ENCODE assay signal across 8 cellular contexts in the genomic region with DNA sequence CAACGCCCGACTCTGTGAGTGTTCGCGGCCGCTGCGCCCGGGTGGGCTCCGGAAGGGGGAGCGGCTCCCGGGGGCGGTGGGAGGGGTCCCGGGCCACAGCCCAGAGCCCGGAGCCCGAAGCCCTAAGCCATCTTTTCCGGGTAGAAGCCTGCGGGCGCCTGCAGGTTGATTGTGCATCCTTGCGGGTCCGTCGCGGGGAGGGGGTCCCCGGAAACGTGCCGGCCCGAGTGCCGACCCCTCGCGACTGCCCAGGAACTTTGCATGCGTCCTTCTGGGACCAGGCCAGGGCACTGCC. TPM values are rescaled to one million over a fixed set of nuclear protein-coding genes. Genes with fewer than 3 reads are reported as not detected.
DNase-seq lines count a peak whose midpoint lies in the region; ATAC-seq and TF ChIP-seq lines count a peak whose summit lies in the region.

No MANE protein-coding gene starts in this region.

- peaks cover 48% of the 10 kb centered on the region for H3K4me1 Mint-ChIP-seq in activated CD4-positive, alpha-beta T cell treated with anti-CD3 and anti-CD28 coated beads, Interleukin-2, amount 10 ng/mL, durations not matched to agents 7 days and 5 days
- peaks cover 20% of the 10 kb centered on the region for H3K4me1 Mint-ChIP-seq in endodermal cell
- H3K4me1 Mint-ChIP-seq in naive thymus-derived CD4-positive, alpha-beta T cell, result peaks cover 33 to 51% (median 45%) of the 10 kb centered on the region in 7 donors

- H3K4me1 ChIP-seq in HUES64 (ENCODE audit: insufficient read depth, low read length) (peaks cover 22% of the 10 kb centered on the region), endodermal cell (ENCODE audit: control insufficient read depth, insufficient read depth, low read length) (peaks cover 9% of the 10 kb centered on the region), stomach (peaks cover 15 to 61% (median 54%) of the 10 kb centered on the region in 4 donors)
- H3K4me1 ChIP-seq in naive thymus-derived CD4-positive, alpha-beta T cell (ENCODE audit: control insufficient read depth in 2 of 2, insufficient read depth in 2 of 2, low read length in 2 of 2), result peaks cover 25% of the 10 kb centered on the region in 2 donors

- TF ChIP-seq CTCF in endodermal cell (conservative IDR thresholded peaks at IDR 0.05) (peak; percentile 32), stomach (IDR thresholded peaks at IDR 0.05) (no peak)

- ATAC-seq in naive thymus-derived CD4-positive, alpha-beta T cell, result no peak
- ATAC-seq in GM18498 (IDR thresholded peaks at IDR 0.05; ENCODE audit: unreplicated experiment), result no peak

- H3K36me3 Mint-ChIP-seq in activated CD4-positive, alpha-beta T cell treated with anti-CD3 and anti-CD28 coated beads, Interleukin-2, amount 10 ng/mL, durations not matched to agents 7 days and 5 days (ENCODE audit: low read depth), result peaks cover 19% of the 10 kb centered on the region
- H3K36me3 Mint-ChIP-seq in endodermal cell (ENCODE audit: low read depth), result peaks cover 6% of the 10 kb centered on the region
- peaks cover 0 to 17% (median 3%) of the 10 kb centered on the region in 5 donors for H3K36me3 Mint-ChIP-seq in naive thymus-derived CD4-positive, alpha-beta T cell

- peak; percentile 20 for DNase-seq in A172 (ENCODE audit: low spot score)
- DNase-seq in GM19238 (ENCODE audit: insufficient read length, low spot score), result peak; percentile 45
- peak; percentile 67 for DNase-seq in activated CD4-positive, alpha-beta T cell treated with anti-CD3 and anti-CD28 coated beads, Interleukin-2, amount 10 ng/mL, durations not matched to agents 7 days and 5 days
- peak; percentile 86 for DNase-seq in endodermal cell
- DNase-seq in naive thymus-derived CD4-positive, alpha-beta T cell, result peak in 5 of 9 donors; percentile 45 to 70 (median 52)
- peak; percentile 51 for DNase-seq in stomach

- under 1% methylated on average over 29 of the region's 29 CpGs for WGBS in HUES64
- 0% methylated on average over 22 to 29 of the region's 29 CpGs for WGBS in endodermal cell (ENCODE audit: insufficient coverage in 1 of 2, insufficient read length in 1 of 2), 2 experiments
- WGBS in stomach, 5 donors, result 0% methylated on average over 1 to 29 of the region's 29 CpGs

- H3K27me3 Mint-ChIP-seq in activated CD4-positive, alpha-beta T cell treated with anti-CD3 and anti-CD28 coated beads, Interleukin-2, amount 10 ng/mL, durations not matched to agents 7 days and 5 days, result no peaks in the 10 kb centered on the region
- peaks cover 20% of the 10 kb centered on the region for H3K27me3 Mint-ChIP-seq in endodermal cell (ENCODE audit: insufficient read depth)
- H3K27me3 Mint-ChIP-seq in naive thymus-derived CD4-positive, alpha-beta T cell, result no peaks in the 10 kb centered on the region

- intact Hi-C loops in naive thymus-derived CD4-positive, alpha-beta T cell (cut with micrococcal nuclease), result loop anchor here (1.0 to 10.0 kb wide), 13 partner anchors 33 to 535 kb away; a partner anchor contains a TSS
- intact Hi-C loops in stomach (cut with DNase I; ENCODE audit: low total_unique reads), result no loop called here

- H3K4me3 Mint-ChIP-seq in activated CD4-positive, alpha-beta T cell treated with anti-CD3 and anti-CD28 coated beads, Interleukin-2, amount 10 ng/mL, durations not matched to agents 7 days and 5 days, result peak overlapping the region; percentile 87
- H3K4me3 Mint-ChIP-seq in endodermal cell, result peak overlapping the region; percentile 81
- H3K4me3 Mint-ChIP-seq in naive thymus-derived CD4-positive, alpha-beta T cell, result peak overlapping the region; percentile 84 to 94 (median 90)

- POLR2A ChIA-PET in activated CD4-positive, alpha-beta T cell treated with anti-CD3 and anti-CD28 coated beads, Interleukin-2, amount 10 ng/mL, durations not matched to agents 7 days and 5 days (lab: Charles Lee), result interaction anchor here (1.0 kb wide), 1 partner anchor 127 kb away, joined by 3 read pairs; no protein-coding TSS in a partner anchor
- POLR2A ChIA-PET in naive thymus-derived CD4-positive, alpha-beta T cell (lab: Charles Lee), result interaction anchor here (0.8 to 1.5 kb wide), 5 partner anchors 27 to 222 kb away, joined by 3 to 15 read pairs (median 4); a partner anchor contains a TSS

- H3K27ac ChIP-seq in HUES64 (ENCODE audit: low read depth, low read length), result peak overlapping the region; percentile 73
- no peak overlapping the region for H3K27ac ChIP-seq in endodermal cell (ENCODE audit: low read depth, low read length)
- peak overlapping the region; percentile 71 for H3K27ac ChIP-seq in naive thymus-derived CD4-positive, alpha-beta T cell (ENCODE audit: low read depth, low read length)
- peak overlapping the region; percentile 79 to 96 (median 91) for H3K27ac ChIP-seq in stomach

- CTCF ChIA-PET in activated CD4-positive, alpha-beta T cell treated with anti-CD3 and anti-CD28 coated beads, Interleukin-2, amount 10 ng/mL, durations not matched to agents 7 days and 5 days (lab: Charles Lee), result interaction anchor here (0.8 to 3.8 kb wide), 2 partner anchors 12 to 22 kb away, joined by 3 to 15 read pairs; no protein-coding TSS in a partner anchor
- CTCF ChIA-PET in naive thymus-derived CD4-positive, alpha-beta T cell (lab: Charles Lee), result interaction anchor here (1.4 kb wide), 2 partner anchors 14 to 128 kb away, joined by 4 to 5 read pairs; no protein-coding TSS in a partner anchor

- H3K9ac ChIP-seq in HUES64 (ENCODE audit: low read depth, low read length) (peak overlapping the region; percentile 81), endodermal cell (ENCODE audit: extremely low read depth, low read length, poor library complexity, severe bottlenecking) (peak overlapping the region; percentile 52)

- H3K9me3 Mint-ChIP-seq in activated CD4-positive, alpha-beta T cell treated with anti-CD3 and anti-CD28 coated beads, Interleukin-2, amount 10 ng/mL, durations not matched to agents 7 days and 5 days, result no peaks in the 10 kb centered on the region
- H3K9me3 Mint-ChIP-seq in endodermal cell, result no peaks in the 10 kb centered on the region
- H3K9me3 Mint-ChIP-seq in naive thymus-derived CD4-positive, alpha-beta T cell, result no peaks in the 10 kb centered on the region

- peaks cover 22% of the 10 kb centered on the region for H3K27me3 ChIP-seq in HUES64 (ENCODE audit: insufficient read depth, low read length)
- H3K27me3 ChIP-seq in endodermal cell (ENCODE audit: control insufficient read depth, insufficient read depth, low read length, poor library complexity, severe bottlenecking), result peaks cover 19% of the 10 kb centered on the region
- H3K27me3 ChIP-seq in naive thymus-derived CD4-positive, alpha-beta T cell (ENCODE audit: control insufficient read depth in 2 of 2, insufficient read depth in 2 of 2, low read length in 2 of 2), result no peaks in the 10 kb centered on the region
- H3K27me3 ChIP-seq in stomach, result peaks cover 0 to 11% (median 0%) of the 10 kb centered on the region in 3 donors

- TF ChIP-seq EP300 in stomach (IDR thresholded peaks at IDR 0.05), result no peak

- H3K4me3 ChIP-seq in HUES64 (ENCODE audit: low read length) (peak overlapping the region; percentile 98), endodermal cell (ENCODE audit: low read length) (peak overlapping the region; percentile 96), stomach (peak overlapping the region; percentile 84 to 99 (median 96))
- H3K4me3 ChIP-seq in naive thymus-derived CD4-positive, alpha-beta T cell (ENCODE audit: low read length), result peak overlapping the region; percentile 80

- no peaks in the 10 kb centered on the region for H3K9me3 ChIP-seq in HUES64 (ENCODE audit: insufficient read depth, low read depth, low read length)
- no peaks in the 10 kb centered on the region for H3K9me3 ChIP-seq in endodermal cell (ENCODE audit: control insufficient read depth, low read length)
- H3K9me3 ChIP-seq in naive thymus-derived CD4-positive, alpha-beta T cell (ENCODE audit: control insufficient read depth in 2 of 3, low read length in 3 of 3), result no peaks in the 10 kb centered on the region
- H3K9me3 ChIP-seq in stomach, result no peaks in the 10 kb centered on the region

- H3K36me3 ChIP-seq in HUES64 (ENCODE audit: insufficient read depth, low read length) (peaks cover 7% of the 10 kb centered on the region; the same call in 1 of the 2 replicates), endodermal cell (ENCODE audit: control insufficient read depth, insufficient read depth, low read length) (no peaks in the 10 kb centered on the region), stomach (no peaks in the 10 kb centered on the region)
- H3K36me3 ChIP-seq in naive thymus-derived CD4-positive, alpha-beta T cell (ENCODE audit: control insufficient read depth in 2 of 3, insufficient read depth in 3 of 3, low read length in 3 of 3), result no peaks in the 10 kb centered on the region

- H3K27ac Mint-ChIP-seq in activated CD4-positive, alpha-beta T cell treated with anti-CD3 and anti-CD28 coated beads, Interleukin-2, amount 10 ng/mL, durations not matched to agents 7 days and 5 days, result peak overlapping the region; percentile 87
- peak overlapping the region; percentile 83 for H3K27ac Mint-ChIP-seq in endodermal cell
- H3K27ac Mint-ChIP-seq in naive thymus-derived CD4-positive, alpha-beta T cell, result peak overlapping the region in 8 of 9 donors; percentile 52 to 95 (median 73)

- TF ChIP-seq POLR2A in stomach (IDR thresholded peaks at IDR 0.05), result no peak

RNA-seq across cellular contexts. Expression of a gene that starts 0.4 kb away (rescaled TPM):
- total RNA-seq in A172 (2014; rRNA removed; shearing (Covaris generic)), result 30.2 and 43.4 TPM in 2 replicates
- polyA plus RNA-seq in HUES64 (2013, experiment 1 of 2), result 43.5 TPM
- polyA plus RNA-seq in HUES64 (2013, experiment 2 of 2), result 49.9 TPM
- 10 to 100 TPM; 66.4 to 83.9 TPM for total RNA-seq in activated CD4-positive, alpha-beta T cell treated with anti-CD3 and anti-CD28 coated beads, Interleukin-2, amount 10 ng/mL, durations not matched to agents 7 days and 5 days
- 10 to 100 TPM; 52.4 to 58.7 TPM for total RNA-seq in endodermal cell
- 99.6 TPM for polyA plus RNA-seq in endodermal cell (2013, experiment 1 of 2)
- polyA plus RNA-seq in endodermal cell (2013, experiment 2 of 2), result 93.7 TPM
- 10 to 100 TPM; 68.0 to 86.6 (median 81.2) TPM for total RNA-seq in naive thymus-derived CD4-positive, alpha-beta T cell
- polyA plus RNA-seq in naive thymus-derived CD4-positive, alpha-beta T cell, result 10 to 100 TPM; 27.5 to 41.7 TPM
- total RNA-seq in stomach, result 100 to 1,000 TPM in 1 of 5 donors, 10 to 100 TPM in 4; 19.7 to 157 (median 56.7) TPM
- 10 to 100 TPM in 1 of 3 donors, 1 to 10 TPM in 2; 8.1 to 15.9 (median 9.2) TPM for polyA plus RNA-seq in stomach

RNA-seq across cellular contexts. Expression of a gene that starts 33.1 kb away (rescaled TPM):
- total RNA-seq in A172 (2014; rRNA removed; shearing (Covaris generic)), result 44.1 and 48.1 TPM in 2 replicates
- 19.5 TPM for polyA plus RNA-seq in HUES64 (2013, experiment 1 of 2)
- polyA plus RNA-seq in HUES64 (2013, experiment 2 of 2), result 20.0 TPM
- 10 to 100 TPM; 49.7 to 54.9 TPM for total RNA-seq in activated CD4-positive, alpha-beta T cell treated with anti-CD3 and anti-CD28 coated beads, Interleukin-2, amount 10 ng/mL, durations not matched to agents 7 days and 5 days
- 10 to 100 TPM; 36.8 to 37.5 TPM for total RNA-seq in endodermal cell
- polyA plus RNA-seq in endodermal cell (2013, experiment 1 of 2), result 41.2 TPM
- polyA plus RNA-seq in endodermal cell (2013, experiment 2 of 2), result 37.7 TPM
- 10 to 100 TPM; 45.5 to 62.4 (median 56.1) TPM for total RNA-seq in naive thymus-derived CD4-positive, alpha-beta T cell
- 10 to 100 TPM; 25.0 to 43.3 TPM for polyA plus RNA-seq in naive thymus-derived CD4-positive, alpha-beta T cell
- total RNA-seq in stomach, result 10 to 100 TPM in 4 of 5 donors, 1 to 10 TPM in 1; 5.8 to 23.7 (median 20.6) TPM
- 10 to 100 TPM; 31.4 to 53.0 (median 42.6) TPM for polyA plus RNA-seq in stomach

RNA-seq across cellular contexts. Expression of a gene that starts 33.2 kb away (rescaled TPM):
- total RNA-seq in A172 (2014; rRNA removed; shearing (Covaris generic)), result 11.9 and 13.2 TPM in 2 replicates
- 20.7 TPM for polyA plus RNA-seq in HUES64 (2013, experiment 1 of 2)
- 26.3 TPM for polyA plus RNA-seq in HUES64 (2013, experiment 2 of 2)
- 10 to 100 TPM; 22.6 to 23.9 TPM for total RNA-seq in activated CD4-positive, alpha-beta T cell treated with anti-CD3 and anti-CD28 coated beads, Interleukin-2, amount 10 ng/mL, durations not matched to agents 7 days and 5 days
- 10 to 100 TPM; 40.2 to 46.5 TPM for total RNA-seq in endodermal cell
- 68.8 TPM for polyA plus RNA-seq in endodermal cell (2013, experiment 1 of 2)
- 57.8 TPM for polyA plus RNA-seq in endodermal cell (2013, experiment 2 of 2)
- total RNA-seq in naive thymus-derived CD4-positive, alpha-beta T cell, result 100 to 1,000 TPM in 1 of 5 experiments, 10 to 100 TPM in 4; 27.8 to 105 (median 72.5) TPM
- polyA plus RNA-seq in naive thymus-derived CD4-positive, alpha-beta T cell, result 10 to 100 TPM; 23.6 to 27.3 TPM
- total RNA-seq in stomach, result 100 to 1,000 TPM in 2 of 5 donors, 10 to 100 TPM in 3; 10.3 to 166 (median 44.9) TPM
- 10 to 100 TPM; 43.0 to 65.0 (median 44.1) TPM for polyA plus RNA-seq in stomach

RNA-seq across cellular contexts. Expression of a gene that starts 57.5 kb away (rescaled TPM):
- not detected in 2 replicates for total RNA-seq in A172 (2014; rRNA removed; shearing (Covaris generic))
- not detected for polyA plus RNA-seq in HUES64 (2013, experiment 1 of 2)
- not detected for polyA plus RNA-seq in HUES64 (2013, experiment 2 of 2)
- not detected for total RNA-seq in activated CD4-positive, alpha-beta T cell treated with anti-CD3 and anti-CD28 coated beads, Interleukin-2, amount 10 ng/mL, durations not matched to agents 7 days and 5 days
- total RNA-seq in endodermal cell, result not detected
- not detected for polyA plus RNA-seq in endodermal cell (2013, experiment 1 of 2)
- polyA plus RNA-seq in endodermal cell (2013, experiment 2 of 2), result not detected
- total RNA-seq in naive thymus-derived CD4-positive, alpha-beta T cell, result not detected
- not detected for polyA plus RNA-seq in naive thymus-derived CD4-positive, alpha-beta T cell
- under 1 TPM in 1 of 5 donors, not detected in 4; 0.18 TPM for total RNA-seq in stomach
- polyA plus RNA-seq in stomach, result not detected

RNA-seq across cellular contexts. Expression of a gene that starts 58.9 kb away (rescaled TPM):
- not detected in 2 replicates for total RNA-seq in A172 (2014; rRNA removed; shearing (Covaris generic))
- not detected for polyA plus RNA-seq in HUES64 (2013, experiment 1 of 2)
- polyA plus RNA-seq in HUES64 (2013, experiment 2 of 2), result not detected
- not detected for total RNA-seq in activated CD4-positive, alpha-beta T cell treated with anti-CD3 and anti-CD28 coated beads, Interleukin-2, amount 10 ng/mL, durations not matched to agents 7 days and 5 days
- total RNA-seq in endodermal cell, result not detected
- not detected for polyA plus RNA-seq in endodermal cell (2013, experiment 1 of 2)
- not detected for polyA plus RNA-seq in endodermal cell (2013, experiment 2 of 2)
- total RNA-seq in naive thymus-derived CD4-positive, alpha-beta T cell, result not detected
- not detected for polyA plus RNA-seq in naive thymus-derived CD4-positive, alpha-beta T cell
- total RNA-seq in stomach, result not detected
- not detected for polyA plus RNA-seq in stomach

Comparison
In these comparisons a context has a peak if more than half of its experiments do, and no peak if none do; other contexts are left out.
1. DNase-seq: peak in every context shown above with its lines; median percentile 86 in endodermal cell; 67 in activated CD4-positive, alpha-beta T cell treated with anti-CD3 and anti-CD28 coated beads, Interleukin-2, amount 10 ng/mL, durations not matched to agents 7 days and 5 days; 52 in naive thymus-derived CD4-positive, alpha-beta T cell; 51 in stomach; 45 in GM19238; 20 in A172.